In genomic region chr15:62886431-62887071, GRCh38 we compare ENCODE assay signal across 11 cellular contexts.
DNase-seq lines count a peak whose midpoint lies in the region; ATAC-seq and TF ChIP-seq lines count a peak whose summit lies in the region.
"Had no signal": no experiment of that assay in that cellular context is flagged by ENCODE, and none has a peak within 500 bp of the region (broad histone marks: within the 10 kb centered on the region; RNA-seq: fewer than 3 reads in every experiment).

No MANE protein-coding gene starts in this region.

- H3K36me3 Mint-ChIP-seq in progenitor cell of endocrine pancreas (ENCODE audit: insufficient read depth), result no peaks in the 10 kb centered on the region
- no peaks in the 10 kb centered on the region for H3K36me3 Mint-ChIP-seq in activated CD4-positive, alpha-beta T cell treated with anti-CD3 and anti-CD28 coated beads, Interleukin-2, amount 10 ng/mL, durations not matched to agents 24 days and 14 days (ENCODE audit: low read depth)
- H3K36me3 Mint-ChIP-seq: activated naive CD4-positive, alpha-beta T cell treated with anti-CD3 and anti-CD28 coated beads, Interleukin-2, amount 50 U/mL, for 24 hours had no signal

- H3K4me1 ChIP-seq in gastroesophageal sphincter (peaks cover 0 to 69% (median 23%) of the 10 kb centered on the region in 3 donors), A673 (ENCODE audit: insufficient read depth, low read length, poor library complexity, severe bottlenecking) (no peaks in the 10 kb centered on the region)

- no peak for TF ChIP-seq EP300 in gastroesophageal sphincter (IDR thresholded peaks at IDR 0.05)

- no peak for TF ChIP-seq POLR2A in gastroesophageal sphincter (IDR thresholded peaks at IDR 0.05)

- no peak for ATAC-seq in gastroesophageal sphincter
- ATAC-seq in GM21723 (IDR thresholded peaks at IDR 0.05; ENCODE audit: unreplicated experiment), result no peak

- peak overlapping the region; percentile 46 for H3K27ac Mint-ChIP-seq in progenitor cell of endocrine pancreas
- H3K27ac Mint-ChIP-seq in activated CD4-positive, alpha-beta T cell treated with anti-CD3 and anti-CD28 coated beads, Interleukin-2, amount 10 ng/mL, durations not matched to agents 24 days and 14 days, result no peak overlapping the region
- H3K27ac Mint-ChIP-seq: activated naive CD4-positive, alpha-beta T cell treated with anti-CD3 and anti-CD28 coated beads, Interleukin-2, amount 50 U/mL, for 24 hours had no signal

- no TSS peak for BruUV-seq in A673 (replicated peaks; lab: Mats Ljungman, UMichigan)

- peak; percentile 54 for DNase-seq in EH (ENCODE audit: low read depth)
- DNase-seq in SK-MEL-5 (ENCODE audit: low read depth, low spot score), result peak; percentile 73
- DNase-seq in progenitor cell of endocrine pancreas (ENCODE audit: low spot score, unreplicated experiment), result no peak
- no peak for DNase-seq in A673 (ENCODE audit: low spot score)
- DNase-seq in activated CD4-positive, alpha-beta T cell treated with anti-CD3 and anti-CD28 coated beads, Interleukin-2, amount 10 ng/mL, durations not matched to agents 24 days and 14 days, result no peak
- no peak for DNase-seq in HPDE6-E6E7 (ENCODE audit: extremely low spot score)
- DNase-seq: DND-41; stimulated activated CD4-positive, alpha-beta T cell treated with anti-CD3 and anti-CD28 coated beads, Interleukin-15, amount 100 ng/mL, for 24 hours had no signal

- CTCF ChIA-PET in A673 (lab: Charles Lee), result no interaction called here

- no peaks in the 10 kb centered on the region for H3K27me3 ChIP-seq in gastroesophageal sphincter
- no peaks in the 10 kb centered on the region for H3K27me3 ChIP-seq in A673 (replicated peaks; ENCODE audit: insufficient read depth, low read depth, low read length, poor library complexity)

- peak overlapping the region in 1 of 2 donors; percentile 1 for H3K4me3 ChIP-seq in gastroesophageal sphincter
- H3K4me3 ChIP-seq in A673 (ENCODE audit: low read depth, low read length, poor library complexity, severe bottlenecking), result no peak overlapping the region

- intact Hi-C loops in A673 (cut with micrococcal nuclease; ENCODE audit: unreplicated experiment), result no loop called here
- intact Hi-C loops in activated CD4-positive, alpha-beta T cell treated with anti-CD3 and anti-CD28 coated beads, Interleukin-2, amount 10 ng/mL, durations not matched to agents 24 days and 14 days (cut with micrococcal nuclease), result no loop called here

- WGBS in gastroesophageal sphincter (ENCODE audit: low coverage in 1 of 2), 2 donors, result 15 to 31% methylated on average over 6 to 10 of the region's 13 CpGs

- TF ChIP-seq CTCF in gastroesophageal sphincter (IDR thresholded peaks at IDR 0.05), result no peak
- no peak for TF ChIP-seq CTCF in progenitor cell of endocrine pancreas (IDR thresholded peaks at IDR 0.05; ENCODE audit: unreplicated experiment)
- no peak for TF ChIP-seq CTCF in A673 (conservative IDR thresholded peaks at IDR 0.05; ENCODE audit: low read depth, low read length)

- H3K9me3 ChIP-seq in gastroesophageal sphincter (no peaks in the 10 kb centered on the region), A673 (ENCODE audit: low read depth, low read length, poor library complexity, severe bottlenecking) (no peaks in the 10 kb centered on the region)

- H3K27ac ChIP-seq in gastroesophageal sphincter, result peak overlapping the region; percentile 57 to 88 (median 86)
- no peak overlapping the region for H3K27ac ChIP-seq in A673 (ENCODE audit: low read depth, low read length, poor library complexity, severe bottlenecking)

- in situ Hi-C loops in SK-MEL-5 (cut with HindIII; ENCODE audit: low pct_unique_long_range_greater_than_20kb, low sequenced_read_pairs), result no loop called here

- H3K4me3 Mint-ChIP-seq in progenitor cell of endocrine pancreas (ENCODE audit: low read depth), result peak overlapping the region; percentile 34
- H3K4me3 Mint-ChIP-seq in activated CD4-positive, alpha-beta T cell treated with anti-CD3 and anti-CD28 coated beads, Interleukin-2, amount 10 ng/mL, durations not matched to agents 24 days and 14 days, result no peak overlapping the region
- H3K4me3 Mint-ChIP-seq: activated naive CD4-positive, alpha-beta T cell treated with anti-CD3 and anti-CD28 coated beads, Interleukin-2, amount 50 U/mL, for 24 hours had no signal

- H3K9me3 Mint-ChIP-seq in progenitor cell of endocrine pancreas (ENCODE audit: low read depth), result no peaks in the 10 kb centered on the region
- no peaks in the 10 kb centered on the region for H3K9me3 Mint-ChIP-seq in activated CD4-positive, alpha-beta T cell treated with anti-CD3 and anti-CD28 coated beads, Interleukin-2, amount 10 ng/mL, durations not matched to agents 24 days and 14 days
- H3K9me3 Mint-ChIP-seq: activated naive CD4-positive, alpha-beta T cell treated with anti-CD3 and anti-CD28 coated beads, Interleukin-2, amount 50 U/mL, for 24 hours had no signal

- POLR2A ChIA-PET in A673 (lab: Charles Lee; ENCODE audit: low non-redundant PET), result no interaction called here

- H3K36me3 ChIP-seq in gastroesophageal sphincter (no peaks in the 10 kb centered on the region), A673 (ENCODE audit: insufficient read depth, low read length, poor library complexity, severe bottlenecking) (no peaks in the 10 kb centered on the region)

- H3K4me1 Mint-ChIP-seq in progenitor cell of endocrine pancreas (ENCODE audit: low read depth), result peaks cover 27% of the 10 kb centered on the region
- no peaks in the 10 kb centered on the region for H3K4me1 Mint-ChIP-seq in activated CD4-positive, alpha-beta T cell treated with anti-CD3 and anti-CD28 coated beads, Interleukin-2, amount 10 ng/mL, durations not matched to agents 24 days and 14 days
- H3K4me1 Mint-ChIP-seq: activated naive CD4-positive, alpha-beta T cell treated with anti-CD3 and anti-CD28 coated beads, Interleukin-2, amount 50 U/mL, for 24 hours had no signal

- H3K27me3 Mint-ChIP-seq in progenitor cell of endocrine pancreas, result no peaks in the 10 kb centered on the region
- H3K27me3 Mint-ChIP-seq in activated CD4-positive, alpha-beta T cell treated with anti-CD3 and anti-CD28 coated beads, Interleukin-2, amount 10 ng/mL, durations not matched to agents 24 days and 14 days, result peaks cover 32% of the 10 kb centered on the region

Comparison
In these comparisons a context has a peak if more than half of its experiments do, and no peak if none do; other contexts are left out.
1. DNase-seq: peak in EH (single experiment) and SK-MEL-5 (single experiment); none in progenitor cell of endocrine pancreas (single experiment), A673 (single experiment), activated CD4-positive, alpha-beta T cell treated with anti-CD3 and anti-CD28 coated beads, Interleukin-2, amount 10 ng/mL, durations not matched to agents 24 days and 14 days (single experiment) and HPDE6-E6E7 (single experiment).